Comparison of ENCODE assay signal across 8 cellular contexts in genomic region chr19:49114630-49115363, GRCh38. TPM values are rescaled to one million over a fixed set of nuclear protein-coding genes. Genes with fewer than 3 reads are reported as not detected.
A peak's percentile ranks its signal among the peaks of the same experiment; 100 is the strongest.
DNase-seq lines count a peak whose midpoint lies in the region; ATAC-seq, FAIRE-seq and TF ChIP-seq lines count a peak whose summit lies in the region.

No MANE protein-coding gene starts in this region.

- H3K79me2 ChIP-seq in keratinocyte (ENCODE audit: control insufficient read depth, insufficient read depth, low read length) = no peaks in the 10 kb centered on the region

- no peaks in the 10 kb centered on the region for H4K20me1 ChIP-seq in keratinocyte (ENCODE audit: control insufficient read depth, extremely low read depth, insufficient read depth, low read length)

- peaks cover 20% of the 10 kb centered on the region for H3K4me1 Mint-ChIP-seq in T-helper 1 cell treated with Interleukin-12 subunit alpha and Interleukin-12 subunit beta and Interleukin-4 antibody, amounts not matched to agents 30 μg/mL and 1 μg/mL, for 36 hours (ENCODE audit: low read depth)

- peak overlapping the region; percentile 60 for H3K9ac ChIP-seq in keratinocyte (ENCODE audit: control insufficient read depth, extremely low read depth, insufficient read depth, low read length)

- peak overlapping the region; percentile 78 for H3K27ac ChIP-seq in caudate nucleus (ENCODE audit: low read depth, low read length)
- H3K27ac ChIP-seq in keratinocyte (ENCODE audit: control insufficient read depth, insufficient read depth, low read length) = no peak overlapping the region
- H3K27ac ChIP-seq in spleen = peak overlapping the region; percentile 63 to 87 (median 74)

- WGBS in spleen, 5 donors = 11 to 40% (median 13%) methylated on average over 19 to 68 of the region's 68 CpGs

- no peaks in the 10 kb centered on the region for H3K36me3 Mint-ChIP-seq in T-helper 1 cell treated with Interleukin-12 subunit alpha and Interleukin-12 subunit beta and Interleukin-4 antibody, amounts not matched to agents 30 μg/mL and 1 μg/mL, for 36 hours (ENCODE audit: low read depth)

- peak overlapping the region; percentile 84 for H3K4me2 ChIP-seq in keratinocyte (ENCODE audit: control insufficient read depth, extremely low read depth, insufficient read depth, low read depth, low read length)

- peaks cover 0 to 2% of the 10 kb centered on the region in 2 experiments for H3K36me3 ChIP-seq in keratinocyte (ENCODE audit: control insufficient read depth in 2 of 2, extremely low read depth in 1 of 2, insufficient read depth in 2 of 2, low read length in 2 of 2)
- H3K36me3 ChIP-seq in spleen = peaks cover 0 to under 1% (median 0%) of the 10 kb centered on the region in 6 donors

- H3K27me3 Mint-ChIP-seq in T-helper 1 cell treated with Interleukin-12 subunit alpha and Interleukin-12 subunit beta and Interleukin-4 antibody, amounts not matched to agents 30 μg/mL and 1 μg/mL, for 36 hours (ENCODE audit: low read depth) = no peaks in the 10 kb centered on the region

- H3K27ac Mint-ChIP-seq in T-helper 1 cell treated with Interleukin-12 subunit alpha and Interleukin-12 subunit beta and Interleukin-4 antibody, amounts not matched to agents 30 μg/mL and 1 μg/mL, for 36 hours = no peak overlapping the region

- peak overlapping the region; percentile 66 for H2AFZ ChIP-seq in keratinocyte (ENCODE audit: control insufficient read depth, low read length)

- H3K4me1 ChIP-seq in keratinocyte (ENCODE audit: control insufficient read depth, extremely low read depth, insufficient read depth, low read length) (peaks cover 14% of the 10 kb centered on the region), spleen (peaks cover 19 to 60% (median 42%) of the 10 kb centered on the region in 6 donors)

- peak overlapping the region; percentile 81 for H3K4me3 Mint-ChIP-seq in T-helper 1 cell treated with Interleukin-12 subunit alpha and Interleukin-12 subunit beta and Interleukin-4 antibody, amounts not matched to agents 30 μg/mL and 1 μg/mL, for 36 hours

- peak; percentile 45 for DNase-seq in AG08395 (ENCODE audit: low spot score)
- DNase-seq in caudate nucleus (lab: John Stamatoyannopoulos, UW) = peak in 59 of 61 donors; percentile 10 to 92 (median 70)
- no peak for DNase-seq in keratinocyte (ENCODE audit: low read depth, low spot score)
- DNase-seq in spleen = peak; percentile 88
- no peak for DNase-seq in SW480 (ENCODE audit: low spot score)
- no peak for DNase-seq in OCI-M2 (lab: John Stamatoyannopoulos, UW; ENCODE audit: unreplicated experiment)

- TF ChIP-seq POLR2A in spleen (IDR thresholded peaks at IDR 0.05) = no peak

- H3K27me3 ChIP-seq in keratinocyte (ENCODE audit: control insufficient read depth, extremely low read depth, insufficient read depth, low read length) = no peaks in the 10 kb centered on the region
- peaks cover 0 to 8% (median 4%) of the 10 kb centered on the region in 7 donors for H3K27me3 ChIP-seq in spleen (replicated peaks in 1 of 7)

- dilution Hi-C loops in keratinocyte (cut with MboI; ENCODE audit: extremely low pct_ligation_motif_present, low sequenced_read_pairs) = no loop called here

- no peaks in the 10 kb centered on the region for H3K9me1 ChIP-seq in keratinocyte (ENCODE audit: control insufficient read depth, extremely low read depth, insufficient read depth, low read length)

- no peak for TF ChIP-seq CTCF in keratinocyte (optimal IDR thresholded peaks at IDR 0.05 in 1 of 3, IDR thresholded peaks at IDR 0.05 in 1 of 3, conservative IDR thresholded peaks at IDR 0.05 in 1 of 3; ENCODE audit: extremely low read depth in 1 of 3, insufficient read depth in 2 of 3, low read length in 3 of 3)
- TF ChIP-seq CTCF in spleen (IDR thresholded peaks at IDR 0.05 in 8 of 11, conservative IDR thresholded peaks at IDR 0.05 in 3 of 11) = no peak

- intact Hi-C loops in spleen (cut with DNase I; ENCODE audit: low total_unique reads) = no loop called here

- H3K9me3 ChIP-seq in keratinocyte (ENCODE audit: control insufficient read depth, low read depth, low read length) (no peaks in the 10 kb centered on the region), spleen (no peaks in the 10 kb centered on the region)

- ATAC-seq in HG03095 (IDR thresholded peaks at IDR 0.05; ENCODE audit: unreplicated experiment) = peak; percentile 3

- H3K9me3 Mint-ChIP-seq in T-helper 1 cell treated with Interleukin-12 subunit alpha and Interleukin-12 subunit beta and Interleukin-4 antibody, amounts not matched to agents 30 μg/mL and 1 μg/mL, for 36 hours = no peaks in the 10 kb centered on the region

- FAIRE-seq in keratinocyte (lab: Jason Lieb, UNC) = no peak

- peak overlapping the region; percentile 64 to 73 (median 70) for H3K4me3 ChIP-seq in keratinocyte (ENCODE audit: control insufficient read depth in 2 of 3, extremely low read depth in 1 of 3, insufficient read depth in 2 of 3, low read depth in 1 of 3, low read length in 3 of 3)
- H3K4me3 ChIP-seq in spleen = peak overlapping the region; percentile 71 to 98 (median 83)

RNA-seq across cellular contexts. Expression of gene LIN7B, which starts 0.6 kb away (rescaled TPM):
- 1.6 to 2.8 TPM (median 1.7 TPM) in 3 replicates for polyA plus RNA-seq in keratinocyte
- 6.4 TPM for polyA plus RNA-seq in keratinocyte (2011; ENCODE audit: low read depth)
- 0.58 and 0.84 TPM in 2 replicates for polyA plus RNA-seq in keratinocyte (2011; cell fraction: cytosol; rRNA removed)
- polyA plus RNA-seq in keratinocyte (2011; cell fraction: nucleus; rRNA removed) = 1.9 and 4.4 TPM in 2 replicates
- polyA plus RNA-seq in keratinocyte (2012; ENCODE audit: low replicate concordance) = 2.6 and 5.2 TPM in 2 replicates
- polyA minus RNA-seq in keratinocyte = 1.1 TPM in 1 of 3 replicates, not detected in the others
- polyA minus RNA-seq in keratinocyte (2011; cell fraction: cytosol; rRNA and poly(A)+ RNA removed) = not detected
- not detected in 2 replicates for polyA minus RNA-seq in keratinocyte (2011; cell fraction: nucleus; rRNA and poly(A)+ RNA removed)
- 1 to 10 TPM; 2.7 to 9.6 (median 5.5) TPM for total RNA-seq in spleen
- polyA plus RNA-seq in spleen = 1 to 10 TPM; 7.2 to 9.5 (median 9.2) TPM

RNA-seq across cellular contexts. Expression of gene C19orf73, which starts 4.1 kb away (rescaled TPM):
- polyA plus RNA-seq in keratinocyte (0.54 to 0.98 TPM (median 0.71 TPM) in 3 replicates), spleen (1 to 10 TPM; 3.9 to 5.5 (median 4.2) TPM)
- polyA plus RNA-seq in keratinocyte (2011; ENCODE audit: low read depth) = not detected
- polyA plus RNA-seq in keratinocyte (2011; cell fraction: cytosol; rRNA removed) = 0.49 and 0.77 TPM in 2 replicates
- polyA plus RNA-seq in keratinocyte (2011; cell fraction: nucleus; rRNA removed) = 0.92 and 0.99 TPM in 2 replicates
- 0.83 and 1.6 TPM in 2 replicates for polyA plus RNA-seq in keratinocyte (2012; ENCODE audit: low replicate concordance)
- not detected in 3 replicates for polyA minus RNA-seq in keratinocyte
- polyA minus RNA-seq in keratinocyte (2011; cell fraction: cytosol; rRNA and poly(A)+ RNA removed) = not detected
- 0.93 TPM in 1 of 2 replicates, not detected in the other for polyA minus RNA-seq in keratinocyte (2011; cell fraction: nucleus; rRNA and poly(A)+ RNA removed)
- total RNA-seq in spleen = 1 to 10 TPM in 4 of 7 donors, under 1 TPM in 2, not detected in 1; 0.70 to 5.4 (median 1.6) TPM

RNA-seq across cellular contexts. Expression of gene PPFIA3, which starts 4.5 kb away (rescaled TPM):
- polyA plus RNA-seq in keratinocyte = 3.0 to 3.4 TPM (median 3.1 TPM) in 3 replicates
- 5.1 TPM for polyA plus RNA-seq in keratinocyte (2011; ENCODE audit: low read depth)
- polyA plus RNA-seq in keratinocyte (2011; cell fraction: cytosol; rRNA removed) = 1.5 and 3.2 TPM in 2 replicates
- 5.8 and 7.9 TPM in 2 replicates for polyA plus RNA-seq in keratinocyte (2011; cell fraction: nucleus; rRNA removed)
- polyA plus RNA-seq in keratinocyte (2012; ENCODE audit: low replicate concordance) = 4.5 and 7.7 TPM in 2 replicates
- 2.6 to 4.5 TPM (median 3.4 TPM) in 3 replicates for polyA minus RNA-seq in keratinocyte
- polyA minus RNA-seq in keratinocyte (2011; cell fraction: cytosol; rRNA and poly(A)+ RNA removed) = 6.5 TPM
- polyA minus RNA-seq in keratinocyte (2011; cell fraction: nucleus; rRNA and poly(A)+ RNA removed) = 2.0 and 3.4 TPM in 2 replicates
- 1 to 10 TPM; 3.6 to 9.5 (median 5.4) TPM for total RNA-seq in spleen
- polyA plus RNA-seq in spleen = 10 to 100 TPM in 1 of 3 donors, 1 to 10 TPM in 2; 6.9 to 17.2 (median 8.4) TPM

RNA-seq across cellular contexts. Expression of gene SNRNP70, which starts 29.5 kb away (rescaled TPM):
- polyA plus RNA-seq in keratinocyte (116 to 186 TPM (median 149 TPM) in 3 replicates), spleen (100 to 1,000 TPM; 198 to 559 (median 421) TPM)
- polyA plus RNA-seq in keratinocyte (2011; ENCODE audit: low read depth) = 104 TPM
- 39.9 and 118 TPM in 2 replicates for polyA plus RNA-seq in keratinocyte (2011; cell fraction: cytosol; rRNA removed)
- 785 and 1,027 TPM in 2 replicates for polyA plus RNA-seq in keratinocyte (2011; cell fraction: nucleus; rRNA removed)
- polyA plus RNA-seq in keratinocyte (2012; ENCODE audit: low replicate concordance) = 116 and 164 TPM in 2 replicates
- polyA minus RNA-seq in keratinocyte = 36.0 to 72.2 TPM (median 45.0 TPM) in 3 replicates
- 54.9 TPM for polyA minus RNA-seq in keratinocyte (2011; cell fraction: cytosol; rRNA and poly(A)+ RNA removed)
- polyA minus RNA-seq in keratinocyte (2011; cell fraction: nucleus; rRNA and poly(A)+ RNA removed) = 105 and 111 TPM in 2 replicates
- 100 to 1,000 TPM; 238 to 337 (median 270) TPM for total RNA-seq in spleen

RNA-seq across cellular contexts. Expression of gene HRC, which starts 40.4 kb away (rescaled TPM):
- polyA plus RNA-seq in keratinocyte (0.03 to 0.08 TPM in 2 of 3 replicates, not detected in the other), spleen (under 1 TPM; 0.07 to 0.27 (median 0.22) TPM)
- not detected for polyA plus RNA-seq in keratinocyte (2011; ENCODE audit: low read depth)
- polyA plus RNA-seq in keratinocyte (2011; cell fraction: cytosol; rRNA removed) = not detected in 2 replicates
- polyA plus RNA-seq in keratinocyte (2011; cell fraction: nucleus; rRNA removed) = 0.05 TPM in 2 replicates
- polyA plus RNA-seq in keratinocyte (2012; ENCODE audit: low replicate concordance) = not detected in 2 replicates
- not detected in 3 replicates for polyA minus RNA-seq in keratinocyte
- polyA minus RNA-seq in keratinocyte (2011; cell fraction: cytosol; rRNA and poly(A)+ RNA removed) = not detected
- not detected in 2 replicates for polyA minus RNA-seq in keratinocyte (2011; cell fraction: nucleus; rRNA and poly(A)+ RNA removed)
- under 1 TPM in 2 of 7 donors, not detected in 5; 0.27 to 0.47 TPM for total RNA-seq in spleen

Comparison
In these comparisons a context has a peak if more than half of its experiments do, and no peak if none do; other contexts are left out.
1. DNase-seq: peak in AG08395 (single experiment), caudate nucleus (59 of 61) and spleen (single experiment); none in keratinocyte (single experiment), SW480 (single experiment) and OCI-M2 (single experiment).